ENCODE assay signal across 8 cellular contexts in the genomic region with DNA sequence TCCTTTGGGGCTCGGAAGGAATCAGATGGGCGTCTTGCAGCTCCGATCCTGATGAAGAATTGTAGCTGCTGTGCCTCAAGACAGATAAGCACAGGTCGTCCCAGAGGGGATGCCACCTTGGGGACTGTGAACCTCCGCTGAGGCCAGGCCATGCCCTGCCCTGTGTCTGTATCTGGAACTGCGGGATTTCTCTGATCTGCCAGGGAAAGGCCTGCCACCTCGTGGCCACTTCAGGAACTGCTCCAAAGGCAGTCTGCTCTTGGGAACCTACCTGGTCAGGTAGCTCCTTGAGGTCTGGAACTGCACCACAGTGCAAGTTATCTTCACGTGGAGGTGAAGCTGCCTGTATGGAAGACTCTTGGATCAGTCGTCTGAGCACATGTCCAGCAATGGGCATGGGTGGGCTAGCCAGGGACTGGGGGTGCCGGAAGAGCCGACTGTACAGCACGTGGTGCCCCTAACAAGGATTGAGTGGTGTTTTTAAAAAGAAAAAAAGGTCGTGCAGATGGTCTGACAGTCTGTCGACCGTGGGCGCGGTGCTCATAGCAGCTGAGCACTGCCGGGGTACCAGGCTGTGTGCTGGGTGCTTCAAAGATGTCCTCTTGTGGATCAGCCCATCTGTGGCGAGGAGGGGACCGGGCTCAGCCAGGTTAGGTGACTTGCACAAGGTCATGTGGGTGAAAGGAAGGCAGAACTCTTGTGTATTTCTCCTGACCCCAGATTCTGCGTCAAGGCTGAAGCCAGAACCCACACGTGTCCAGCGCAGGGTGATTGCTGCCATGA. TPM values are rescaled to one million over a fixed set of nuclear protein-coding genes. Genes with fewer than 3 reads are reported as not detected.
DNase-seq lines count a peak whose midpoint lies in the region; ATAC-seq and TF ChIP-seq lines count a peak whose summit lies in the region.

No MANE protein-coding gene starts in this region.

- no peaks in the 10 kb centered on the region for H3K36me3 ChIP-seq in left lung

- no peak overlapping the region for H3K4me3 ChIP-seq in left lung

- ATAC-seq in HG03108 (IDR thresholded peaks at IDR 0.05; ENCODE audit: unreplicated experiment) (peak; percentile 33), left lung (peak; percentile 53)
- ATAC-seq in activated CD4-positive, alpha-beta T cell treated with anti-CD3 and anti-CD28 coated beads for 36 hours = peak; percentile 28

- DNase-seq in activated gamma-delta T cell treated with Interleukin-2 at 50 U/mL for 16 hours = peak; percentile 87
- no peak for DNase-seq in activated gamma-delta T cell (lab: John Stamatoyannopoulos, UW)
- peak; percentile 72 for DNase-seq in NCI-H510A treated with DMSO at 0.1 percent for 48 hours (lab: John Stamatoyannopoulos, UW)
- peak; percentile 92 for DNase-seq in activated CD4-positive, alpha-beta T cell treated with anti-CD3 and anti-CD28 coated beads for 36 hours
- peak; percentile 84 for DNase-seq in cerebellum (ENCODE audit: low spot score)
- peak; percentile 84 to 93 for DNase-seq in left lung
- DNase-seq in stimulated activated CD4-positive, alpha-beta T cell treated with anti-CD3 and anti-CD28 coated beads, TNF-alpha, amount 100 ng/mL, for 1 hour (ENCODE audit: low read depth in 3 of 3, low spot score in 1 of 3) = peak; percentile 61 to 85 (median 69)

- H3K27me3 ChIP-seq in left lung = no peaks in the 10 kb centered on the region

- no peak overlapping the region for H3K27ac Mint-ChIP-seq in activated CD4-positive, alpha-beta T cell treated with anti-CD3 and anti-CD28 coated beads for 36 hours

- H3K36me3 Mint-ChIP-seq in activated CD4-positive, alpha-beta T cell treated with anti-CD3 and anti-CD28 coated beads for 36 hours (ENCODE audit: low read depth) = peaks cover 13% of the 10 kb centered on the region

- H3K9me3 Mint-ChIP-seq in activated CD4-positive, alpha-beta T cell treated with anti-CD3 and anti-CD28 coated beads for 36 hours (ENCODE audit: low read depth) = no peaks in the 10 kb centered on the region

- no peak overlapping the region for H3K27ac ChIP-seq in left lung

- CTCF ChIA-PET in activated CD4-positive, alpha-beta T cell treated with anti-CD3 and anti-CD28 coated beads for 36 hours (lab: Charles Lee) = interaction anchor here (0.7 to 10.3 kb wide), 29 partner anchors 9 to 519 kb away, joined by 3 to 126 read pairs (median 4); a partner anchor contains a TSS

- no peak overlapping the region for H3K4me3 Mint-ChIP-seq in activated CD4-positive, alpha-beta T cell treated with anti-CD3 and anti-CD28 coated beads for 36 hours

- intact Hi-C loops in activated CD4-positive, alpha-beta T cell treated with anti-CD3 and anti-CD28 coated beads for 36 hours (cut with DNase I, micrococcal nuclease) = loop anchor here (1.0 kb wide), 2 partner anchors 97 to 351 kb away; no protein-coding TSS in a partner anchor
- intact Hi-C loops in left lung (cut with DNase I) = loop anchor here in 1 of 2 donors (10.0 kb wide), 2 partner anchors 166 to 346 kb away; a partner anchor contains a TSS

- peaks cover 12 to 30% of the 10 kb centered on the region in 2 donors for H3K4me1 ChIP-seq in left lung

- H3K9me3 ChIP-seq in left lung = no peaks in the 10 kb centered on the region

- POLR2A ChIA-PET in activated CD4-positive, alpha-beta T cell treated with anti-CD3 and anti-CD28 coated beads for 36 hours (lab: Charles Lee) = interaction anchor here (0.5 to 1.5 kb wide), 2 partner anchors 9 to 162 kb away, joined by 3 to 4 read pairs; no protein-coding TSS in a partner anchor

- peaks cover 22% of the 10 kb centered on the region for H3K4me1 Mint-ChIP-seq in activated CD4-positive, alpha-beta T cell treated with anti-CD3 and anti-CD28 coated beads for 36 hours

- H3K27me3 Mint-ChIP-seq in activated CD4-positive, alpha-beta T cell treated with anti-CD3 and anti-CD28 coated beads for 36 hours = peaks cover 2% of the 10 kb centered on the region

- TF ChIP-seq CTCF in left lung (IDR thresholded peaks at IDR 0.05) = peak; percentile 99

RNA-seq across cellular contexts. Expression of a gene that starts 3.1 kb away (rescaled TPM):
- 10 to 100 TPM; 81.0 to 93.0 TPM for total RNA-seq in activated CD4-positive, alpha-beta T cell treated with anti-CD3 and anti-CD28 coated beads for 36 hours
- total RNA-seq in cerebellum = 12.2 TPM
- 10 to 100 TPM; 20.1 to 33.9 TPM for total RNA-seq in left lung

RNA-seq across cellular contexts. Expression of a gene that starts 27.7 kb away (rescaled TPM):
- total RNA-seq in activated CD4-positive, alpha-beta T cell treated with anti-CD3 and anti-CD28 coated beads for 36 hours = 10 to 100 TPM in 1 of 2 experiments, 1 to 10 TPM in 1; 9.0 to 10.6 TPM
- total RNA-seq in cerebellum (15.8 TPM), left lung (10 to 100 TPM; 19.4 to 20.1 TPM)
